In genomic region chr1:160078392-160079195, GRCh38 we compare ENCODE assay signal across 8 cellular contexts. TPM values are rescaled to one million over a fixed set of nuclear protein-coding genes. Genes with fewer than 3 reads are reported as not detected.
A peak's percentile ranks its signal among the peaks of the same experiment; 100 is the strongest.
DNase-seq lines count a peak whose midpoint lies in the region; FAIRE-seq and TF ChIP-seq lines count a peak whose summit lies in the region.

No MANE protein-coding gene starts in this region.

- no peaks in the 10 kb centered on the region for H3K79me1 ChIP-seq in mesenchymal stem cell (replicated peaks; ENCODE audit: low read length, poor library complexity, severe bottlenecking)

- no peak overlapping the region for H3K14ac ChIP-seq in mesenchymal stem cell (ENCODE audit: low read length in 2 of 2)

- H2BK12ac ChIP-seq in mesenchymal stem cell (ENCODE audit: low read length in 2 of 2), result no peak overlapping the region

- H3K4ac ChIP-seq in mesenchymal stem cell (ENCODE audit: low read depth in 1 of 2, low read length in 2 of 2), result no peak overlapping the region

- no peak for FAIRE-seq in GM19239 (lab: Jason Lieb, UNC)

- no peak overlapping the region for H2AFZ ChIP-seq in mesenchymal stem cell (ENCODE audit: low read depth, low read length)

- peak in 11 of 14 donors; percentile 31 to 81 (median 68) for DNase-seq in C1 segment of cervical spinal cord (lab: John Stamatoyannopoulos, UW)
- DNase-seq in GM19239 (ENCODE audit: insufficient read length, low spot score), result peak; percentile 65
- DNase-seq in Kasumi-1 (lab: John Stamatoyannopoulos, UW), result peak; percentile 34 to 65
- DNase-seq in cerebellar cortex (ENCODE audit: low spot score), result peak; percentile 35
- DNase-seq in mesenchymal stem cell, result peak; percentile 23
- no peak for DNase-seq in OCI-M2 (lab: John Stamatoyannopoulos, UW; ENCODE audit: unreplicated experiment)

- 32% methylated on average over 8 of the region's 9 CpGs for WGBS in mesenchymal stem cell

- H3K4me3 ChIP-seq in mesenchymal stem cell (ENCODE audit: insufficient read depth in 1 of 2, low read depth in 1 of 2, low read length in 2 of 2), result no peak overlapping the region

- no peak overlapping the region for H3K4me2 ChIP-seq in mesenchymal stem cell (ENCODE audit: low read length, poor library complexity, severe bottlenecking)

- H2BK5ac ChIP-seq in mesenchymal stem cell (ENCODE audit: low read depth, low read length, poor library complexity, severe bottlenecking), result no peak overlapping the region

- H3K23ac ChIP-seq in mesenchymal stem cell (ENCODE audit: low read length in 2 of 2), result no peak overlapping the region

- no peak overlapping the region for H3K9ac ChIP-seq in mesenchymal stem cell (ENCODE audit: low read length)

- H3K4me1 ChIP-seq in mesenchymal stem cell (ENCODE audit: control insufficient read depth, insufficient read depth, low read depth, low read length), result peaks cover 3% of the 10 kb centered on the region

- TF ChIP-seq CTCF in VCaP (conservative IDR thresholded peaks at IDR 0.05), result peak; percentile 79

- H4K91ac ChIP-seq in mesenchymal stem cell (ENCODE audit: low read length), result no peak overlapping the region

- H2AK5ac ChIP-seq in mesenchymal stem cell (ENCODE audit: low read length, severe bottlenecking), result no peak overlapping the region

- no peaks in the 10 kb centered on the region for H3K9me3 ChIP-seq in mesenchymal stem cell (ENCODE audit: control insufficient read depth, low read length)

- H2BK15ac ChIP-seq in mesenchymal stem cell (ENCODE audit: low read depth, poor library complexity, severe bottlenecking), result no peak overlapping the region

- peaks cover 57 to 68% of the 10 kb centered on the region in 2 experiments for H3K27me3 ChIP-seq in mesenchymal stem cell (ENCODE audit: control insufficient read depth in 1 of 2, insufficient read depth in 1 of 2, low read length in 2 of 2)

- no peaks in the 10 kb centered on the region for H3K36me3 ChIP-seq in mesenchymal stem cell (ENCODE audit: control insufficient read depth in 1 of 2, insufficient read depth in 2 of 2, low read depth in 1 of 2, low read length in 2 of 2)

- no peak overlapping the region for H3K27ac ChIP-seq in VCaP
- H3K27ac ChIP-seq in mesenchymal stem cell (ENCODE audit: low read length, poor library complexity, severe bottlenecking), result no peak overlapping the region
- H3K27ac ChIP-seq in temporal lobe (ENCODE audit: low read depth, low read length), result peak overlapping the region; percentile 92

- H2BK120ac ChIP-seq in mesenchymal stem cell (ENCODE audit: low read depth, low read length), result no peak overlapping the region

- H3K18ac ChIP-seq in mesenchymal stem cell (ENCODE audit: low read depth in 1 of 2, low read length in 2 of 2), result no peak overlapping the region

- no peak overlapping the region for H4K8ac ChIP-seq in mesenchymal stem cell (ENCODE audit: low read length)

RNA-seq across cellular contexts. Expression of gene KCNJ9, which starts 2.7 kb away (rescaled TPM):
- polyA plus RNA-seq in mesenchymal stem cell (2013, experiment 1 of 2), result not detected
- not detected for polyA plus RNA-seq in mesenchymal stem cell (2013, experiment 2 of 2)
- 10.6 TPM for total RNA-seq in temporal lobe

RNA-seq across cellular contexts. Expression of gene KCNJ10, which starts 8.6 kb away (rescaled TPM):
- not detected for polyA plus RNA-seq in mesenchymal stem cell (2013, experiment 1 of 2)
- not detected for polyA plus RNA-seq in mesenchymal stem cell (2013, experiment 2 of 2)
- 5.9 TPM for total RNA-seq in temporal lobe

RNA-seq across cellular contexts. Expression of gene IGSF8, which starts 19.8 kb away (rescaled TPM):
- polyA plus RNA-seq in mesenchymal stem cell (2013, experiment 1 of 2), result 10.7 TPM
- 10.8 TPM for polyA plus RNA-seq in mesenchymal stem cell (2013, experiment 2 of 2)
- 43.5 TPM for total RNA-seq in temporal lobe

RNA-seq across cellular contexts. Expression of gene ATP1A2, which starts 37.0 kb away (rescaled TPM):
- polyA plus RNA-seq in mesenchymal stem cell (2013, experiment 1 of 2), result 0.07 TPM
- polyA plus RNA-seq in mesenchymal stem cell (2013, experiment 2 of 2), result 0.05 TPM
- total RNA-seq in temporal lobe, result 93.2 TPM

RNA-seq across cellular contexts. Expression of gene PIGM, which starts 46.8 kb away (rescaled TPM):
- polyA plus RNA-seq in mesenchymal stem cell (2013, experiment 1 of 2), result 6.0 TPM
- 6.0 TPM for polyA plus RNA-seq in mesenchymal stem cell (2013, experiment 2 of 2)
- 5.9 TPM for total RNA-seq in temporal lobe
